Comparison of ENCODE assay signal across 8 cellular contexts in the genomic region with DNA sequence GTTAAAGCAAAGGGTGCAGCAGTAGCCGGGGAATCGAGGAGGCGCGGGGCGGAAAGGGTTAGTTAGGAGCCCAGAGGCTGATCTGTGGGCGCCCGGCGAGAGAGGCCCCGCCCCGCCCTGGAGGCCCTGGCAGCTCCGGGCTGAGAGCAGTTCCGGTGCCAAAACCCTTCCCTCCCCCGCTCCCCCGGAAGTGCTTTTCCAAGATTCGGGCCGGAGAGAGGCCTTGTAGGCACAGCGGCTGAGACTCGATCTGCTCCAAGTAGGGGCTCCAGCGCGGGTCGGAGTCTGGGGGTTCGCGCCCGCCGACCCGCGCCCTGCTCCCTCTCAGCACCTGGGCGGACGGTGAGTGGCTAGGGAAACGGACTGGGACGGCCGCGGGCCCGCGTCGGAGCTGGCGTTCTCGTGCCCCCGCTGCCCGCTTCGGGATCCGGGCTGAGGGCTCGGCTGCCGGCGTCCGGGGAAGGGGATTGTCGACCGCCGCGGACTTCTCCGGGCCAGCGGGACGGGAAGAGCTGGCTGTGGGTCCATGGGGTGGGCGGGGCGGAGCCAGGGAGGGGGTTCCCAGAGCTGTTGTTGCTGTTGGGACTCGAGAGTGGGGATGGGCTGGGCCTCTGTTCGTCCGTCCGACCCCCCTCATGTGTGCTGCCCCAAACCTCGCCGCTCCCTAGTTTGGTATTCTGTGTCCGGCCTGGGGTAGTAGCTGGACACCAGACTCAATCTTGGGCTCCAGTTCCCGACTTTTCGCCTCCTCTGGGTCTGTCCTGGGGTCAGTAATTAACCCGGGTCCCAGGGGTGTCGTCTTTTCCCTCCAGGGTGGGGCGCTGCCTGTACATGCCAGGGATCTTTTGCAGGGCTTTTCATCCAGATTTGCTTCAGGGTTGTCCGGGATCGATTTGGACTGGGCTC. TPM values are rescaled to one million over a fixed set of nuclear protein-coding genes. Genes with fewer than 3 reads are reported as not detected.
DNase-seq lines count a peak whose midpoint lies in the region; ATAC-seq and TF ChIP-seq lines count a peak whose summit lies in the region.

A gene with protein sequence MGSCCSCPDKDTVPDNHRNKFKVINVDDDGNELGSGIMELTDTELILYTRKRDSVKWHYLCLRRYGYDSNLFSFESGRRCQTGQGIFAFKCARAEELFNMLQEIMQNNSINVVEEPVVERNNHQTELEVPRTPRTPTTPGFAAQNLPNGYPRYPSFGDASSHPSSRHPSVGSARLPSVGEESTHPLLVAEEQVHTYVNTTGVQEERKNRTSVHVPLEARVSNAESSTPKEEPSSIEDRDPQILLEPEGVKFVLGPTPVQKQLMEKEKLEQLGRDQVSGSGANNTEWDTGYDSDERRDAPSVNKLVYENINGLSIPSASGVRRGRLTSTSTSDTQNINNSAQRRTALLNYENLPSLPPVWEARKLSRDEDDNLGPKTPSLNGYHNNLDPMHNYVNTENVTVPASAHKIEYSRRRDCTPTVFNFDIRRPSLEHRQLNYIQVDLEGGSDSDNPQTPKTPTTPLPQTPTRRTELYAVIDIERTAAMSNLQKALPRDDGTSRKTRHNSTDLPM (plus strand): TSS at position 200 of the 906 bp plus-strand sequence. CDS start 98,643 bp downstream, outside the sequence.

- H3K9me3 Mint-ChIP-seq in nephron progenitor cell, result no peaks in the 10 kb centered on the region
- no peaks in the 10 kb centered on the region for H3K9me3 Mint-ChIP-seq in stimulated activated naive CD8-positive, alpha-beta T cell treated with anti-CD3 and anti-CD28 coated beads, Interleukin-15, amount 100 ng/mL, for 72 hours

- DNase-seq in ELF-1 (ENCODE audit: low read depth, low spot score) (peak; percentile 93), GOT3 (lab: John Stamatoyannopoulos, UW) (peak; percentile 100), RPMI8226 (peak; percentile 92), fibroblast of the aortic adventitia (ENCODE audit: low read depth) (peak; percentile 88), nephron progenitor cell (peak; percentile 90)
- peak; percentile 76 for DNase-seq in activated T-helper 9 cell treated with anti-CD3 and anti-CD28 coated beads, Interleukin-2, amount 50 U/mL, for 16 hours (ENCODE audit: low read depth)
- peak; percentile 79 to 86 for DNase-seq in stimulated activated naive CD8-positive, alpha-beta T cell treated with anti-CD3 and anti-CD28 coated beads, Interleukin-15, amount 100 ng/mL, for 72 hours

- peaks cover 59% of the 10 kb centered on the region for H3K4me1 Mint-ChIP-seq in nephron progenitor cell
- H3K4me1 Mint-ChIP-seq in stimulated activated naive CD8-positive, alpha-beta T cell treated with anti-CD3 and anti-CD28 coated beads, Interleukin-15, amount 100 ng/mL, for 72 hours, result peaks cover 49% of the 10 kb centered on the region

- peaks cover 5% of the 10 kb centered on the region for H3K36me3 Mint-ChIP-seq in nephron progenitor cell (ENCODE audit: low read depth)

- H3K27ac Mint-ChIP-seq in nephron progenitor cell, result peak within 1 kb of the TSS; percentile 100
- H3K27ac Mint-ChIP-seq in stimulated activated naive CD8-positive, alpha-beta T cell treated with anti-CD3 and anti-CD28 coated beads, Interleukin-15, amount 100 ng/mL, for 72 hours, result peak within 1 kb of the TSS; percentile 100

- H3K4me3 Mint-ChIP-seq in nephron progenitor cell, result peak within 1 kb of the TSS; percentile 97
- peak within 1 kb of the TSS; percentile 98 for H3K4me3 Mint-ChIP-seq in stimulated activated naive CD8-positive, alpha-beta T cell treated with anti-CD3 and anti-CD28 coated beads, Interleukin-15, amount 100 ng/mL, for 72 hours

- ATAC-seq in stimulated activated naive CD8-positive, alpha-beta T cell treated with anti-CD3 and anti-CD28 coated beads, Interleukin-15, amount 100 ng/mL, for 72 hours, result peak; percentile 98

- H3K27me3 Mint-ChIP-seq in nephron progenitor cell (ENCODE audit: low read depth, poor library complexity), result no peaks in the 10 kb centered on the region
- no peaks in the 10 kb centered on the region for H3K27me3 Mint-ChIP-seq in stimulated activated naive CD8-positive, alpha-beta T cell treated with anti-CD3 and anti-CD28 coated beads, Interleukin-15, amount 100 ng/mL, for 72 hours

- H3K4me3 ChIP-seq in fibroblast of the aortic adventitia (ENCODE audit: low read depth, low read length), result peak within 1 kb of the TSS; percentile 91

- peak; percentile 41; the same call in 1 of the 2 replicates for TF ChIP-seq CTCF in LNCAP (IDR thresholded peaks at IDR 0.05)
- TF ChIP-seq CTCF in fibroblast of the aortic adventitia (IDR thresholded peaks at IDR 0.05; ENCODE audit: insufficient read depth, low read length), result peak; percentile 32
- TF ChIP-seq CTCF in nephron progenitor cell (IDR thresholded peaks at IDR 0.05), result no peak

RNA-seq across cellular contexts. Expression of the gene that starts here (rescaled TPM):
- 30.4 and 67.0 TPM in 2 replicates for total RNA-seq in fibroblast of the aortic adventitia (ENCODE audit: low replicate concordance)

Comparison
In these comparisons a context has a peak if more than half of its experiments do, and no peak if none do; other contexts are left out.
1. Peak in every context shown above with its lines: DNase-seq, ATAC-seq and H3K4me3 ChIP-seq.